Comparison of ENCODE assay signal across 20 cellular contexts in genomic region chr7:36011588-36011965, GRCh38.
DNase-seq lines count a peak whose midpoint lies in the region; ATAC-seq, FAIRE-seq and TF ChIP-seq lines count a peak whose summit lies in the region.
"Had no signal": no experiment of that assay in that cellular context is flagged by ENCODE, and none has a peak within 500 bp of the region (broad histone marks: within the 10 kb centered on the region; RNA-seq: fewer than 3 reads in every experiment).

No MANE protein-coding gene starts in this region.

- H4K8ac ChIP-seq in H1 (ENCODE audit: extremely low read depth, insufficient read depth, low read length), result no peak overlapping the region
- no peak overlapping the region for H4K8ac ChIP-seq in mesendoderm (ENCODE audit: low read depth, low read length)

- H2AK5ac ChIP-seq in H1 (ENCODE audit: low read depth, low read length) (no peak overlapping the region), mesendoderm (ENCODE audit: low read length) (no peak overlapping the region)

- H2BK120ac ChIP-seq in H1 (replicated peaks; ENCODE audit: low read depth, low read length) (no peak overlapping the region), mesendoderm (ENCODE audit: low read depth, low read length) (no peak overlapping the region)

- H4K5ac ChIP-seq in H1 (ENCODE audit: insufficient read length, low read depth, low read length) (no peak overlapping the region), mesendoderm (ENCODE audit: low read length) (no peak overlapping the region)

- 0 out of 2 replicates have a peak overlapping the region, but pooled peaks have one; percentile 48 for H2BK20ac ChIP-seq in H1 (ENCODE audit: low read length)

- 26% methylated on average over 8 of the region's 8 CpGs; no CpG with 5 or more reads in 1 of the 2 experiments for WGBS in H1 (ENCODE audit: extremely low coverage in 1 of 2, insufficient coverage in 1 of 2, insufficient read length in 1 of 2, insufficient replicate concordance in 2 of 2, low coverage in 1 of 2, low lambda C conversion rate in 2 of 2, missing lambda C conversion rate in 1 of 2), 2 experiments
- WGBS in mesendoderm (ENCODE audit: extremely low coverage, insufficient coverage, low lambda C conversion rate), result no CpG with 5 or more reads among the region's 8 CpGs

- H2BK12ac ChIP-seq in H1 (ENCODE audit: low read depth, low read length), result no peak overlapping the region

- POLR2A ChIA-PET in H1 (lab: Charles Lee; ENCODE audit: partially characterized antibody), result interaction anchor here (0.7 kb wide), 1 partner anchor 15 kb away, joined by 3 read pairs; no protein-coding TSS in a partner anchor

- no peaks in the 10 kb centered on the region for H3K23me2 ChIP-seq in H1 (ENCODE audit: low read depth, low read length)

- no peak overlapping the region for H3K14ac ChIP-seq in H1 (ENCODE audit: insufficient read length)

- H3K27me3 ChIP-seq in H7 (ENCODE audit: control insufficient read depth, insufficient read depth, low read length) (no peaks in the 10 kb centered on the region; the same call in 1 of the 2 replicates), H1 (replicated peaks in 1 of 4; ENCODE audit: control insufficient read depth in 3 of 4, extremely low read depth in 1 of 4, insufficient read depth in 3 of 4, low read length in 3 of 4) (peaks cover 0 to 2% (median 0%) of the 10 kb centered on the region in 4 experiments; a peak in 2 of 7 replicates), mesendoderm (ENCODE audit: insufficient read depth, low read length, poor library complexity) (no peaks in the 10 kb centered on the region)
- H3K27me3 ChIP-seq: BE2C had no signal

- TF ChIP-seq POLR2A in H1 (IDR thresholded peaks at IDR 0.05; ENCODE audit: control extremely low read depth in 1 of 2, low read depth in 2 of 2, low read length in 2 of 2), result no peak

- H3K27ac ChIP-seq in H1 (ENCODE audit: low read depth, low read length), result no peak overlapping the region
- no peak overlapping the region for H3K27ac ChIP-seq in mesendoderm (ENCODE audit: low read depth, low read length)
- H3K27ac ChIP-seq: HL-60 had no signal

- H3K4me3 ChIP-seq in H7 (ENCODE audit: insufficient read depth, low read depth, low read length) (no peak overlapping the region), H1 (ENCODE audit: extremely low read depth in 1 of 4, insufficient read depth in 2 of 4, low read depth in 3 of 4, low read length in 4 of 4) (no peak overlapping the region; a peak in 1 of 8 replicates), mesendoderm (ENCODE audit: low read length) (no peak overlapping the region)

- H3K79me1 ChIP-seq in H1 (ENCODE audit: low read depth, low read length) (no peaks in the 10 kb centered on the region), mesendoderm (ENCODE audit: low read length) (no peaks in the 10 kb centered on the region)

- ATAC-seq in SK-N-SH treated with all-trans-retinoic acid at 6 μM for 48 hours, result no peak

- no peaks in the 10 kb centered on the region for H4K20me1 ChIP-seq in H1 (replicated peaks in 1 of 2; ENCODE audit: control insufficient read depth in 1 of 2, insufficient read depth in 2 of 2, low read length in 2 of 2)

- H3K36me3 ChIP-seq in H7 (replicated peaks; ENCODE audit: control insufficient read depth, insufficient read depth, low read length) (no peaks in the 10 kb centered on the region), H1 (ENCODE audit: control insufficient read depth in 2 of 4, insufficient read depth in 4 of 4, low read length in 3 of 4) (no peaks in the 10 kb centered on the region), mesendoderm (ENCODE audit: control insufficient read depth, insufficient read depth, low read length) (no peaks in the 10 kb centered on the region)
- H3K36me3 ChIP-seq: BE2C had no signal

- no peak for TF ChIP-seq CTCF in H1 (IDR thresholded peaks at IDR 0.05; ENCODE audit: control extremely low read depth in 1 of 3, insufficient read depth in 1 of 3, low read depth in 1 of 3, low read length in 3 of 3)

- H3K4me2 ChIP-seq in H1 (ENCODE audit: insufficient read depth in 1 of 2, low read depth in 2 of 2, low read length in 2 of 2) (peak overlapping the region in 1 of 2 experiments; percentile 12; a peak in 2 of 4 replicates), mesendoderm (ENCODE audit: low read length) (no peak overlapping the region)

- H3K9ac ChIP-seq in H1 (replicated peaks in 1 of 4; ENCODE audit: extremely low read depth in 1 of 4, low read depth in 3 of 4, low read length in 3 of 4), result no peak overlapping the region
- H3K9ac ChIP-seq in mesendoderm (ENCODE audit: low read length), result peak overlapping the region; percentile 21

- H3K23ac ChIP-seq in H1 (ENCODE audit: insufficient read length) (no peak overlapping the region), mesendoderm (ENCODE audit: low read length) (no peak overlapping the region)

- no peak overlapping the region for H3K56ac ChIP-seq in H1 (replicated peaks; ENCODE audit: insufficient read length, low read depth, low read length)
- H3K56ac ChIP-seq in mesendoderm (ENCODE audit: low read length), result peak overlapping the region; percentile 64

- no peak overlapping the region for H2BK5ac ChIP-seq in H1 (ENCODE audit: low read depth, low read length)
- H2BK5ac ChIP-seq in mesendoderm (ENCODE audit: low read length), result no peak overlapping the region

- TF ChIP-seq RAD21 in H1 (IDR thresholded peaks at IDR 0.05 in 1 of 2, conservative IDR thresholded peaks at IDR 0.05 in 1 of 2; ENCODE audit: low read depth in 2 of 2, low read length in 2 of 2), result no peak

- 0 out of 2 replicates have a peak overlapping the region, but pooled peaks have one; percentile 11 for H2AFZ ChIP-seq in H1 (ENCODE audit: low read length)

- H3K4me1 ChIP-seq in H1 (replicated peaks in 1 of 4; ENCODE audit: control insufficient read depth in 3 of 4, insufficient read depth in 4 of 4, low read length in 3 of 4) (peaks cover 0 to 12% (median 7%) of the 10 kb centered on the region in 4 experiments; a peak in 6 of 7 replicates), mesendoderm (ENCODE audit: control insufficient read depth, low read depth, low read length) (peaks cover 5% of the 10 kb centered on the region)
- H3K4me1 ChIP-seq: BE2C had no signal

- no peak for TF ChIP-seq EP300 in H1 (IDR thresholded peaks at IDR 0.05; ENCODE audit: borderline replicate concordance in 1 of 2, low read depth in 2 of 2, low read length in 2 of 2)

- CTCF ChIA-PET in H1 (lab: Charles Lee; ENCODE audit: partially characterized antibody), result interaction anchor here (0.6 to 3.6 kb wide), 10 partner anchors 9 to 291 kb away, joined by 3 to 30 read pairs (median 3); no protein-coding TSS in a partner anchor

- DNase-seq in H7 (peak; percentile 64), NCI-H146 (lab: John Stamatoyannopoulos, UW) (peak; percentile 69), H1 (ENCODE audit: low read depth in 1 of 2, low spot score in 2 of 2) (peak in 1 of 2 experiments; percentile 34), mesendoderm (peak; percentile 51), NCI-H1930 (lab: John Stamatoyannopoulos, UW) (no peak), UCSD-AML1 (lab: John Stamatoyannopoulos, UW; ENCODE audit: unreplicated experiment) (no peak)
- DNase-seq in activated CD8-positive, alpha-beta memory T cell treated with anti-CD3 and anti-CD28 coated beads for 24 hours, result no peak
- DNase-seq: BE2C; CD4-positive, alpha-beta memory T cell; HCEC 1CT; KG1; NCI-H1048; NCI-H1694; NCI-H2171; NCI-H510A treated with DMSO at 0.1 percent for 48 hours; SHP77 treated with DMSO at 0.1 percent for 48 hours; SW 1271 had no signal

- H3K79me2 ChIP-seq in H1 (ENCODE audit: control insufficient read depth in 1 of 2, insufficient read depth in 2 of 2, low read length in 2 of 2), result no peaks in the 10 kb centered on the region
- no peaks in the 10 kb centered on the region for H3K79me2 ChIP-seq in mesendoderm (ENCODE audit: control insufficient read depth, insufficient read depth, low read length)

- FAIRE-seq in H1 (lab: Jason Lieb, UNC), result peak; percentile 72
- FAIRE-seq: RCC 7860 had no signal

- H2BK15ac ChIP-seq in H1 (ENCODE audit: low read length) (no peak overlapping the region), mesendoderm (replicated peaks; ENCODE audit: low read depth) (no peak overlapping the region)

- peak overlapping the region; percentile 78 for H3K18ac ChIP-seq in H1 (ENCODE audit: extremely low read depth, low read length)
- no peak overlapping the region for H3K18ac ChIP-seq in mesendoderm (ENCODE audit: low read length)

- H3K9me3 ChIP-seq in H1 (ENCODE audit: insufficient read depth in 2 of 2, low read depth in 1 of 2, low read length in 1 of 2), result no peaks in the 10 kb centered on the region
- H3K9me3 ChIP-seq: BE2C had no signal

- H4K91ac ChIP-seq in H1 (replicated peaks; ENCODE audit: insufficient read length, low read length), result no peak overlapping the region

- H3K4ac ChIP-seq in H1 (replicated peaks; ENCODE audit: insufficient read length, low read depth, low read length) (no peak overlapping the region), mesendoderm (ENCODE audit: low read depth, low read length) (no peak overlapping the region)

TF ChIP-seq in H1, 55 proteins besides CTCF, POLR2A, EP300 and RAD21 (continues in another document):
- no peak for TF ChIP-seq USF2 (IDR thresholded peaks at IDR 0.05; ENCODE audit: low read length)
- TF ChIP-seq YY1 (IDR thresholded peaks at IDR 0.05; ENCODE audit: low read depth, low read length), result peak; percentile 64; the same call in 1 of the 2 replicates
- TF ChIP-seq KDM4A (IDR thresholded peaks at IDR 0.05; ENCODE audit: low read depth, low read length, severe bottlenecking), result no peak
- TF ChIP-seq JUND (IDR thresholded peaks at IDR 0.05; ENCODE audit: low read length), result no peak

TF ChIP-seq in SK-N-SH treated with all-trans-retinoic acid at 6 μM for 48 hours, 23 proteins besides CTCF, POLR2A, EP300 and RAD21 (continues in another document):
- TF ChIP-seq PATZ1 (CRISPR knock-in tag; IDR thresholded peaks at IDR 0.05; ENCODE audit: borderline replicate concordance) (no peak), RARB (CRISPR knock-in tag; IDR thresholded peaks at IDR 0.05) (no peak), OSR1 (CRISPR knock-in tag; IDR thresholded peaks at IDR 0.05) (no peak), TOX (CRISPR knock-in tag; IDR thresholded peaks at IDR 0.05; ENCODE audit: borderline replicate concordance) (no peak)

Comparison
In these comparisons a context has a peak if more than half of its experiments do, and no peak if none do; other contexts are left out.
1. DNase-seq: peak in H7 (single experiment), NCI-H146 (single experiment) and mesendoderm (single experiment); none in activated CD8-positive, alpha-beta memory T cell treated with anti-CD3 and anti-CD28 coated beads for 24 hours (single experiment), NCI-H1930 (0 of 2) and UCSD-AML1 (single experiment).